7 cellular contexts compared by ENCODE assay signal in the genomic region with DNA sequence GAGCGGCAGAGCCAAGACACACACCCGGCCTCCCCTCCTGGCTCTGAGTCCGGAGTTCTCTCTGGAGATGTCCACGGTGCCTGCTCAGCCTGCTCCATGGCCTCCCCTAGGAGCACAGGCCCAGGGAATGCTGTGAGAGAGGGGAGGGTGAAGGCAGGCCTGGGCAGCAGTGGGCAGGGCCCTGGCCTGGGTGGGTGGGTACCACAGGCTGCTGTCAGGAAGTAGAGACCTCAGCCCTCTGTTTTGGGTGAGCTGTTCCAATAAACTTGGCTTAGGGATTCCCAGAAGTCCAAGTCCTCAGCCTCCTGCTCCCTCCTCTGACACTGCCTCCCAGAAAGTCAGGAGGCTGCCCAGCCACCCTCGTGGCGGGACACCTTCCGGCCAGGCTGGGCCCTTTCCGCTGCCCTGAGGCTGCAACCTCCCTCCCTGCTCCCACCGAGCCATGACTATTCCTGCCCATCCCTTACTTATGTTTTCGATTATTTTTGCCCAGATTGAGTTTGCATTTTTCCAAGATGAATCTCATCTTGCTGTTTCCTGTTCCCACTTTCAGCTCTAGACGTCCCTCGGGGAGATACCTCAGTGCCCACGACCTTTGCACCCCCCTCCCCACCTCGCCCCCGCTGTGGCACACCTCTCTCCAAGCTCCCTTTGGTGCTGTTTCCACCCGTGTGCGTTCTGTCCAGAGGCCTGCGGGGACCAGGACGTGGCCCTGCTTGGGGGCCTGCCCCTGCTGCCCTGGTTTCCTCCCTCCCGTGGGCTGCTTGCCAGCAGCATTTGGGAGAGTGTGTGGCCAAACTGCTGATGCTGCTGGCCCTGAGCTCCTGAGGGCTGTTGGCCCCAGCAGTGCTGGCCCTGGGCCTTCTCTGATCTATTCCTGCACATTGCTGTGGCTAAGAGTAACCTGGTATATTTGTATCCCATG. TPM values are rescaled to one million over a fixed set of nuclear protein-coding genes. Genes with fewer than 3 reads are reported as not detected.
A peak's percentile ranks its signal among the peaks of the same experiment; 100 is the strongest.
DNase-seq lines count a peak whose midpoint lies in the region; ATAC-seq and TF ChIP-seq lines count a peak whose summit lies in the region.
"Had no signal": no experiment of that assay in that cellular context is flagged by ENCODE, and none has a peak within 500 bp of the region (broad histone marks: within the 10 kb centered on the region; RNA-seq: fewer than 3 reads in every experiment).

No MANE protein-coding gene starts in this region.

- H3K4me2 ChIP-seq in SK-N-SH, result peak overlapping the region; percentile 72

- 19% methylated on average over 19 of the region's 20 CpGs for WGBS in SK-N-SH (ENCODE audit: low lambda C conversion rate)

- H3K4me1 ChIP-seq in SK-N-SH (ENCODE audit: control insufficient read depth in 1 of 2, insufficient read depth in 2 of 2, low read depth in 1 of 2, low read length in 1 of 2), result peaks cover 14 to 18% of the 10 kb centered on the region in 2 experiments
- H3K4me1 ChIP-seq in thoracic aorta (ENCODE audit: control insufficient read depth in 1 of 2, low read depth in 2 of 2), result peaks cover 37 to 94% of the 10 kb centered on the region in 2 donors

- H3K4me3 ChIP-seq in SK-N-SH (ENCODE audit: low read depth in 2 of 2, low read length in 1 of 2) (peak overlapping the region in 1 of 2 experiments; percentile 10; a peak in 1 of 4 replicates), thoracic aorta (peak overlapping the region; percentile 41)

- H3K27me3 ChIP-seq in SK-N-SH (ENCODE audit: insufficient read depth), result no peaks in the 10 kb centered on the region
- H3K27me3 ChIP-seq in thoracic aorta (replicated peaks; ENCODE audit: insufficient read depth), result no peaks in the 10 kb centered on the region

- no peaks in the 10 kb centered on the region for H4K20me1 ChIP-seq in SK-N-SH (ENCODE audit: insufficient read depth)

- H3F3A ChIP-seq in SK-N-SH (replicated peaks; ENCODE audit: insufficient read depth), result peaks cover 58% of the 10 kb centered on the region

- CTCF ChIA-PET in SK-N-SH (lab: Yijun Ruan, JAX), result interaction anchor here (1.0 to 3.1 kb wide), 4 partner anchors 10 to 108 kb away, joined by 4 to 15 read pairs (median 8); a partner anchor contains a TSS

- no peaks in the 10 kb centered on the region for H3K79me2 ChIP-seq in SK-N-SH (ENCODE audit: insufficient read depth)

- TF ChIP-seq EP300 in SK-N-SH (IDR thresholded peaks at IDR 0.05; ENCODE audit: borderline replicate concordance in 1 of 2, low read depth in 1 of 2, low read length in 1 of 2), result peak in 1 of 2 experiments; percentile 73; a peak in 1 of 4 replicates

- no peak for TF ChIP-seq RAD21 in SK-N-SH (IDR thresholded peaks at IDR 0.05; ENCODE audit: low read length)

- peak overlapping the region; percentile 63 for H2AFZ ChIP-seq in SK-N-SH (ENCODE audit: low read depth)

- H3K36me3 ChIP-seq in SK-N-SH (replicated peaks in 1 of 2; ENCODE audit: control insufficient read depth in 1 of 2, insufficient read depth in 2 of 2, low read length in 1 of 2) (no peaks in the 10 kb centered on the region), thoracic aorta (no peaks in the 10 kb centered on the region)

- intact Hi-C loops in cardiac septum (cut with DNase I), result loop anchor here (2.0 kb wide), 1 partner anchor 15 kb away; no protein-coding TSS in a partner anchor

- ATAC-seq in thoracic aorta (ENCODE audit: insufficient number of reproducible peaks, low FRiP score, low read depth), result peak; percentile 68
- ATAC-seq in GM19324 (IDR thresholded peaks at IDR 0.05; ENCODE audit: low FRiP score, unreplicated experiment), result no peak

- POLR2A ChIA-PET in SK-N-SH (lab: Yijun Ruan, JAX), result interaction anchor here (1.0 kb wide), 1 partner anchor 21 kb away, joined by 3 read pairs; no protein-coding TSS in a partner anchor

- no peak for TF ChIP-seq CTCF in SK-N-SH (IDR thresholded peaks at IDR 0.05)
- no peak for TF ChIP-seq CTCF in thoracic aorta (IDR thresholded peaks at IDR 0.05)

- peak overlapping the region; percentile 76 for H3K9ac ChIP-seq in SK-N-SH

- DNase-seq in SK-N-SH (peak; percentile 82), cardiac septum (ENCODE audit: low spot score) (peak; percentile 74), thoracic aorta (ENCODE audit: low spot score) (peak; percentile 72), T-helper 9 cell (no peak), cerebellar nuclear complex (lab: John Stamatoyannopoulos, UW) (no peak)
- DNase-seq: NCI-H2171 treated with DMSO at 0.1 percent for 48 hours had no signal

- H3K27ac ChIP-seq in SK-N-SH (ENCODE audit: low read depth in 2 of 2, low read length in 1 of 2) (peak overlapping the region; percentile 91 to 100), thoracic aorta (peak overlapping the region; percentile 94 to 98)

- H3K9me3 ChIP-seq in SK-N-SH (no peaks in the 10 kb centered on the region), thoracic aorta (no peaks in the 10 kb centered on the region)

- H3K9me2 ChIP-seq in SK-N-SH, result no peaks in the 10 kb centered on the region

TF ChIP-seq in SK-N-SH, 30 proteins besides CTCF, POLR2A, EP300 and RAD21 (continues in another document):
- TF ChIP-seq TEAD4 (IDR thresholded peaks at IDR 0.05; ENCODE audit: borderline replicate concordance, insufficient read depth) (peak; percentile 66; the same call in 1 of the 2 replicates), GABPA (IDR thresholded peaks at IDR 0.05; ENCODE audit: low read depth) (peak; percentile 74), POLR2AphosphoS5 (IDR thresholded peaks at IDR 0.05; ENCODE audit: low read depth, low read length) (peak; percentile 89), RFX5 (IDR thresholded peaks at IDR 0.05; ENCODE audit: low read length) (no peak), JUND (IDR thresholded peaks at IDR 0.05) (no peak; the same call in 1 of the 2 replicates), NFIC (IDR thresholded peaks at IDR 0.05; ENCODE audit: borderline replicate concordance) (peak; percentile 85), CHD2 (IDR thresholded peaks at IDR 0.05; ENCODE audit: low read length, partially characterized antibody) (no peak), TAF1 (IDR thresholded peaks at IDR 0.05; ENCODE audit: borderline replicate concordance, low read depth, low read length) (peak; percentile 37; the same call in 1 of the 2 replicates), GATA2 (CRISPR knock-in tag; IDR thresholded peaks at IDR 0.05) (no peak), FOXJ3 (CRISPR knock-in tag; IDR thresholded peaks at IDR 0.05) (no peak), SMC3 (IDR thresholded peaks at IDR 0.05; ENCODE audit: low read depth, low read length) (0 out of 2 replicates have a peak, but pooled peaks have one; percentile 8)
- TF ChIP-seq, protein P1, sequence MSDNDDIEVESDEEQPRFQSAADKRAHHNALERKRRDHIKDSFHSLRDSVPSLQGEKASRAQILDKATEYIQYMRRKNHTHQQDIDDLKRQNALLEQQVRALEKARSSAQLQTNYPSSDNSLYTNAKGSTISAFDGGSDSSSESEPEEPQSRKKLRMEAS (IDR thresholded peaks at IDR 0.05; ENCODE audit: low read depth), result peak; percentile 92; the same call in 1 of the 2 replicates
- TF ChIP-seq, protein P2, sequence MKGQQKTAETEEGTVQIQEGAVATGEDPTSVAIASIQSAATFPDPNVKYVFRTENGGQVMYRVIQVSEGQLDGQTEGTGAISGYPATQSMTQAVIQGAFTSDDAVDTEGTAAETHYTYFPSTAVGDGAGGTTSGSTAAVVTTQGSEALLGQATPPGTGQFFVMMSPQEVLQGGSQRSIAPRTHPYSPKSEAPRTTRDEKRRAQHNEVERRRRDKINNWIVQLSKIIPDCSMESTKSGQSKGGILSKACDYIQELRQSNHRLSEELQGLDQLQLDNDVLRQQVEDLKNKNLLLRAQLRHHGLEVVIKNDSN (IDR thresholded peaks at IDR 0.05; ENCODE audit: borderline replicate concordance, low read depth), result no peak
- TF ChIP-seq, protein P3, sequence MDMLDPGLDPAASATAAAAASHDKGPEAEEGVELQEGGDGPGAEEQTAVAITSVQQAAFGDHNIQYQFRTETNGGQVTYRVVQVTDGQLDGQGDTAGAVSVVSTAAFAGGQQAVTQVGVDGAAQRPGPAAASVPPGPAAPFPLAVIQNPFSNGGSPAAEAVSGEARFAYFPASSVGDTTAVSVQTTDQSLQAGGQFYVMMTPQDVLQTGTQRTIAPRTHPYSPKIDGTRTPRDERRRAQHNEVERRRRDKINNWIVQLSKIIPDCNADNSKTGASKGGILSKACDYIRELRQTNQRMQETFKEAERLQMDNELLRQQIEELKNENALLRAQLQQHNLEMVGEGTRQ (IDR thresholded peaks at IDR 0.05; ENCODE audit: borderline replicate concordance, low read depth, low read length), result no peak
- TF ChIP-seq, protein P4, sequence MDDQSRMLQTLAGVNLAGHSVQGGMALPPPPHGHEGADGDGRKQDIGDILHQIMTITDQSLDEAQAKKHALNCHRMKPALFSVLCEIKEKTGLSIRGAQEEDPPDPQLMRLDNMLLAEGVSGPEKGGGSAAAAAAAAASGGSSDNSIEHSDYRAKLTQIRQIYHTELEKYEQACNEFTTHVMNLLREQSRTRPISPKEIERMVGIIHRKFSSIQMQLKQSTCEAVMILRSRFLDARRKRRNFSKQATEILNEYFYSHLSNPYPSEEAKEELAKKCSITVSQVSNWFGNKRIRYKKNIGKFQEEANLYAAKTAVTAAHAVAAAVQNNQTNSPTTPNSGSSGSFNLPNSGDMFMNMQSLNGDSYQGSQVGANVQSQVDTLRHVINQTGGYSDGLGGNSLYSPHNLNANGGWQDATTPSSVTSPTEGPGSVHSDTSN (IDR thresholded peaks at IDR 0.05), result 0 out of 2 replicates have a peak, but pooled peaks have one; percentile 9

RNA-seq across cellular contexts. Expression of a gene that starts 5.8 kb away (rescaled TPM):
- polyA plus RNA-seq in SK-N-SH (2012; rRNA removed), result 17.4 and 23.1 TPM in 2 replicates
- polyA plus RNA-seq in SK-N-SH (2012; cell fraction: cytosol; rRNA removed), result 4.2 and 7.5 TPM in 2 replicates
- 117 and 123 TPM in 2 replicates for polyA plus RNA-seq in SK-N-SH (2012; cell fraction: nucleus; rRNA removed)
- 13.9 TPM for total RNA-seq in cardiac septum
- total RNA-seq in thoracic aorta, result 10 to 100 TPM; 70.0 to 78.7 TPM

RNA-seq across cellular contexts. Expression of a gene that starts 16.0 kb away (rescaled TPM):
- 40.3 and 105 TPM in 2 replicates for polyA plus RNA-seq in SK-N-SH (2012; rRNA removed)
- polyA plus RNA-seq in SK-N-SH (2012; cell fraction: cytosol; rRNA removed), result 36.3 and 54.8 TPM in 2 replicates
- 278 and 326 TPM in 2 replicates for polyA plus RNA-seq in SK-N-SH (2012; cell fraction: nucleus; rRNA removed)
- total RNA-seq in cardiac septum, result 93.1 TPM
- 1,000 to 10,000 TPM; 1,006 to 1,415 TPM for total RNA-seq in thoracic aorta

RNA-seq across cellular contexts. Expression of a gene that starts 22.8 kb away (rescaled TPM):
- polyA plus RNA-seq in SK-N-SH (2012; rRNA removed), result 0.79 and 1.5 TPM in 2 replicates
- 0.96 and 1.0 TPM in 2 replicates for polyA plus RNA-seq in SK-N-SH (2012; cell fraction: cytosol; rRNA removed)
- polyA plus RNA-seq in SK-N-SH (2012; cell fraction: nucleus; rRNA removed), result 1.6 and 2.5 TPM in 2 replicates
- total RNA-seq in cardiac septum, result 322 TPM
- 1 to 10 TPM; 1.8 to 9.5 TPM for total RNA-seq in thoracic aorta

RNA-seq across cellular contexts. Expression of a gene that starts 35.2 kb away (rescaled TPM):
- 163 and 194 TPM in 2 replicates for polyA plus RNA-seq in SK-N-SH (2012; rRNA removed)
- 97.4 and 129 TPM in 2 replicates for polyA plus RNA-seq in SK-N-SH (2012; cell fraction: cytosol; rRNA removed)
- 209 and 258 TPM in 2 replicates for polyA plus RNA-seq in SK-N-SH (2012; cell fraction: nucleus; rRNA removed)
- total RNA-seq in cardiac septum, result 88.1 TPM
- 10 to 100 TPM; 38.7 to 43.8 TPM for total RNA-seq in thoracic aorta

RNA-seq across cellular contexts. Expression of a gene that starts 43.7 kb away (rescaled TPM):
- 230 and 244 TPM in 2 replicates for polyA plus RNA-seq in SK-N-SH (2012; rRNA removed)
- polyA plus RNA-seq in SK-N-SH (2012; cell fraction: cytosol; rRNA removed), result 127 and 173 TPM in 2 replicates
- polyA plus RNA-seq in SK-N-SH (2012; cell fraction: nucleus; rRNA removed), result 290 and 333 TPM in 2 replicates
- total RNA-seq in cardiac septum, result 48.9 TPM
- total RNA-seq in thoracic aorta, result 100 to 1,000 TPM; 148 to 156 TPM

Comparison
In these comparisons a context has a peak if more than half of its experiments do, and no peak if none do; other contexts are left out.
1. DNase-seq: peak in SK-N-SH (single experiment), cardiac septum (single experiment) and thoracic aorta (single experiment); none in T-helper 9 cell (single experiment) and cerebellar nuclear complex (0 of 2).
2. RNA of a gene that starts 16.0 kb away (total RNA-seq): 1,006 to 1,415 TPM in thoracic aorta; 93.1 TPM in cardiac septum (single experiment); every median in the first group is over 10 times any median in the second.
3. RNA of a gene that starts 22.8 kb away (total RNA-seq): 322 TPM in cardiac septum (single experiment); 1.8 to 9.5 TPM in thoracic aorta; every median in the first group is over 10 times any median in the second.